Comparison of ENCODE assay signal across 8 cellular contexts in the genomic region with DNA sequence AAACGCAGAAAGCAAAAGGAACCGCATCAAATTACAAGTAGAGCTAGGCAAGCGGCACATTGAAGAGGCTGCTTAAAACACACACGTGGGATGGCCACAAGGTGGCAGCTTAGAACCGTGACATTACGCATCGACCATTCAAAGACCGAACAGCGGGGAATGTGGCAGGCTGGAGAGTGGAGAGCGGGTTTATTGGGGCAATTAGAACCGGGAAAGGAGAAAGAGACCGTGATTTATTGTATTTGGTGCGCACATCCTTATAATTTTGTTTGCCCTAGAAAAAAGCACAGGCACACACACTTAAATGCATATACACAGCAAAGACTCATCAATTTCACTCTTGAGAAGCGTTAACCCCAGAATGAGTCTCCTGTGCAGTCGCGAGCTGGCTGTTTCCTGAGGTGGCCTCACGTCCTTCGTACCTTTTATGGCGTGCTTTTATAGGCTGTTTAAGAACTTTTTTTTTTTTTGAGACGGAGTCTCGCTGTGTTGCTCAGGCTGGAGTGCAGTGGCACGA. TPM values are rescaled to one million over a fixed set of nuclear protein-coding genes. Genes with fewer than 3 reads are reported as not detected.
DNase-seq lines count a peak whose midpoint lies in the region; FAIRE-seq and TF ChIP-seq lines count a peak whose summit lies in the region.

No MANE protein-coding gene starts in this region.

- peak overlapping the region; percentile 42 for H3K4me3 Mint-ChIP-seq in neural progenitor cell

- no peaks in the 10 kb centered on the region for H3K9me3 Mint-ChIP-seq in neural progenitor cell

- H3K27me3 ChIP-seq in neural progenitor cell (peaks cover 6% of the 10 kb centered on the region), stomach smooth muscle (ENCODE audit: control insufficient read depth in 1 of 2, insufficient read depth in 2 of 2, low read length in 2 of 2) (peaks cover 0 to 3% of the 10 kb centered on the region in 2 donors)

- DNase-seq in ELF-1 (ENCODE audit: low read depth, low spot score) (peak; percentile 94), H4 (ENCODE audit: low spot score) (peak; percentile 88), Kasumi-1 (lab: John Stamatoyannopoulos, UW) (peak; percentile 93 to 95), RCC 7860 (ENCODE audit: low spot score) (peak; percentile 38), activated T-helper 1 cell treated with Interleukin-2 at 50 U/mL for 16 hours (ENCODE audit: low read depth) (peak; percentile 42), fibroblast of mammary gland (ENCODE audit: low read depth) (peak; percentile 91), neural progenitor cell (ENCODE audit: low spot score) (peak; percentile 95)

- H3K4me3 ChIP-seq in fibroblast of mammary gland (ENCODE audit: control insufficient read depth, low read depth, low read length) = no peak overlapping the region
- peak overlapping the region; percentile 20 for H3K4me3 ChIP-seq in neural progenitor cell
- peak overlapping the region; percentile 58 to 72 for H3K4me3 ChIP-seq in stomach smooth muscle (ENCODE audit: low read length in 2 of 2)

- FAIRE-seq in RCC 7860 (lab: Jason Lieb, UNC) = peak; percentile 56

- no peaks in the 10 kb centered on the region for H3K4me1 ChIP-seq in neural progenitor cell
- H3K4me1 ChIP-seq in stomach smooth muscle (ENCODE audit: control insufficient read depth, insufficient read depth, low read length) = no peaks in the 10 kb centered on the region

- H3K36me3 Mint-ChIP-seq in neural progenitor cell = no peaks in the 10 kb centered on the region

- H3K79me2 ChIP-seq in neural progenitor cell (ENCODE audit: low read depth) = no peaks in the 10 kb centered on the region

- no peaks in the 10 kb centered on the region for H3K36me3 ChIP-seq in neural progenitor cell
- no peaks in the 10 kb centered on the region for H3K36me3 ChIP-seq in stomach smooth muscle (ENCODE audit: control insufficient read depth in 2 of 2, insufficient read depth in 2 of 2, low read length in 2 of 2)

- TF ChIP-seq CTCF in fibroblast of mammary gland (conservative IDR thresholded peaks at IDR 0.05; ENCODE audit: control insufficient read depth, insufficient read depth, low read depth, low read length) (peak; percentile 87), neural progenitor cell (IDR thresholded peaks at IDR 0.05) (peak; percentile 86)

- H3K27ac Mint-ChIP-seq in neural progenitor cell = no peak overlapping the region

- H3K27ac ChIP-seq in neural progenitor cell (no peak overlapping the region), stomach smooth muscle (ENCODE audit: low read length) (no peak overlapping the region)

- H3K4me1 Mint-ChIP-seq in neural progenitor cell = peaks cover 7% of the 10 kb centered on the region

- no peaks in the 10 kb centered on the region for H3K27me3 Mint-ChIP-seq in neural progenitor cell (ENCODE audit: insufficient read depth, low read depth)

- H3K9ac ChIP-seq in neural progenitor cell (no peak overlapping the region), stomach smooth muscle (ENCODE audit: low read length in 2 of 2) (no peak overlapping the region)

- peak overlapping the region; percentile 3 for H2AFZ ChIP-seq in neural progenitor cell (replicated peaks)

- H3K9me3 ChIP-seq in neural progenitor cell (ENCODE audit: low read depth) (no peaks in the 10 kb centered on the region), stomach smooth muscle (ENCODE audit: control insufficient read depth in 2 of 2, low read length in 2 of 2) (no peaks in the 10 kb centered on the region)

- H3F3A ChIP-seq in neural progenitor cell (ENCODE audit: low read depth) = no peaks in the 10 kb centered on the region

- no peaks in the 10 kb centered on the region for H4K20me1 ChIP-seq in neural progenitor cell (ENCODE audit: low read depth)

- H3K4me2 ChIP-seq in neural progenitor cell = peak overlapping the region; percentile 43

RNA-seq across cellular contexts. Expression of gene MEP1B, which starts 31.7 kb away (rescaled TPM):
- not detected in 2 replicates for total RNA-seq in H4 (2014; rRNA removed; shearing (Covaris generic))
- not detected in 2 replicates for total RNA-seq in neural progenitor cell (ENCODE audit: low replicate concordance)

Comparison
In these comparisons a context has a peak if more than half of its experiments do, and no peak if none do; other contexts are left out.
1. DNase-seq: peak in every context shown above with its lines; median percentile 95 in neural progenitor cell; 94 in ELF-1; 94 in Kasumi-1; 91 in fibroblast of mammary gland; 88 in H4; 42 in activated T-helper 1 cell treated with Interleukin-2 at 50 U/mL for 16 hours; 38 in RCC 7860.